ENCODE assay signal across 14 cellular contexts in the genomic region with DNA sequence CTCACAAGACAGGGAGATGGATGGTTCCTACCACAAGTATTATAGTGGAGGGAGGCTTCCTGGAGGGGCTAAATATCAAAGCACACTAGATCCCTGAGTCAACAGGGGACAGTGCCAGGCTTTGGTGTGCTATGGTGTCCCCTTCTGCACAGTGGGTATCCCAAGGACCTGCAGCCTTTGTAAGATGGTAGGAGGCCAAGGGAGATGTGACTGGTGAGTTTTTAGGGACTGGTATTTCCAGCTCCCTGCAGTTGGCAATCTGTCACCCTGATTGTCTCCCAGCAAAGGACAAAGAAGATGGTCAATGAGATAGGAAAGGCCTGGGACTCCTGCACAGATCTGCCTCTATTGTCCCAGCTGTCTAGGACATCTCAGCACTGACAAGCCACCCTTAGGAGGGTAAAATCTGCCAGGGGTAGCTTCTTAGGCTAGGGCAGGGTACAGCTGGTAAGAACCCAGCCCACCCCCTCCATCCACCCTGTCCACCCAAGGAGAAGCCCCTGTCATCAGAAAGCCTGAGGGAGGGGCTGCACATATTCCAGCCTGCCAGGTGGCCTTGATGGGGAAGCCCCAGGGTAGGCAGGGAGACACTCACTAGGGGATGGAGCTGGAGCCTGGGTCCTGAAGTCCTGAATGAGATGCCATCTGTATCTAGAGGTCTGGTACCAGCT. TPM values are rescaled to one million over a fixed set of nuclear protein-coding genes. Genes with fewer than 3 reads are reported as not detected.
A peak's percentile ranks its signal among the peaks of the same experiment; 100 is the strongest.
DNase-seq lines count a peak whose midpoint lies in the region; ATAC-seq, FAIRE-seq and TF ChIP-seq lines count a peak whose summit lies in the region.
"Had no signal": no experiment of that assay in that cellular context is flagged by ENCODE, and none has a peak within 500 bp of the region (broad histone marks: within the 10 kb centered on the region; RNA-seq: fewer than 3 reads in every experiment).

No MANE protein-coding gene starts in this region.

- no peaks in the 10 kb centered on the region for H3K9me3 Mint-ChIP-seq in CD4-positive, alpha-beta memory T cell
- no peaks in the 10 kb centered on the region for H3K9me3 Mint-ChIP-seq in activated CD8-positive, alpha-beta T cell treated with anti-CD3 and anti-CD28 coated beads, Interleukin-2, amount 10 ng/mL, durations not matched to agents 7 days and 5 days (ENCODE audit: insufficient read depth)

- peaks cover under 1 to 2% of the 10 kb centered on the region in 2 donors for H3K27me3 Mint-ChIP-seq in CD4-positive, alpha-beta memory T cell
- peaks cover 5% of the 10 kb centered on the region for H3K27me3 Mint-ChIP-seq in activated CD8-positive, alpha-beta T cell treated with anti-CD3 and anti-CD28 coated beads, Interleukin-2, amount 10 ng/mL, durations not matched to agents 7 days and 5 days (ENCODE audit: low read depth)

- H3K4me1 Mint-ChIP-seq in CD4-positive, alpha-beta memory T cell: peaks cover 6 to 13% (median 7%) of the 10 kb centered on the region in 4 donors
- H3K4me1 Mint-ChIP-seq in activated CD8-positive, alpha-beta T cell treated with anti-CD3 and anti-CD28 coated beads, Interleukin-2, amount 10 ng/mL, durations not matched to agents 7 days and 5 days (ENCODE audit: low read depth): peaks cover 27% of the 10 kb centered on the region

- FAIRE-seq in kidney (lab: Jason Lieb, UNC): no peak

- POLR2A ChIA-PET in CD4-positive, alpha-beta memory T cell (lab: Charles Lee; ENCODE audit: partially characterized antibody): interaction anchor here (1.1 to 1.9 kb wide), 2 partner anchors 109 to 169 kb away, joined by 3 to 6 read pairs; partner anchors contain the start of gene CLK3
- POLR2A ChIA-PET in activated CD8-positive, alpha-beta T cell treated with anti-CD3 and anti-CD28 coated beads, Interleukin-2, amount 10 ng/mL, durations not matched to agents 7 days and 5 days (lab: Charles Lee): interaction anchor here (0.6 to 1.1 kb wide), 3 partner anchors 64 to 301 kb away, joined by 3 read pairs; no protein-coding TSS in a partner anchor
- POLR2A ChIA-PET in GM10248 (lab: Yijun Ruan, JAX): no interaction called here

- H3K4me3 Mint-ChIP-seq in CD4-positive, alpha-beta memory T cell: peak overlapping the region; percentile 48 to 83 (median 77)
- peak overlapping the region; percentile 61 for H3K4me3 Mint-ChIP-seq in activated CD8-positive, alpha-beta T cell treated with anti-CD3 and anti-CD28 coated beads, Interleukin-2, amount 10 ng/mL, durations not matched to agents 7 days and 5 days

- H3K27ac ChIP-seq in 22Rv1: peak overlapping the region; percentile 86
- H3K27ac ChIP-seq in CD4-positive, alpha-beta memory T cell (ENCODE audit: low read depth, low read length): no peak overlapping the region
- peak overlapping the region in 1 of 2 donors; percentile 57 for H3K27ac ChIP-seq in lung (ENCODE audit: low read depth in 1 of 2, low read length in 1 of 2)
- H3K27ac ChIP-seq in kidney (ENCODE audit: low read depth in 2 of 2, low read length in 2 of 2): no peak overlapping the region
- H3K27ac ChIP-seq: BLaER1, sigmoid colon, WERI-Rb-1 had no signal

- no peaks in the 10 kb centered on the region for H3K9me3 ChIP-seq in CD4-positive, alpha-beta memory T cell (ENCODE audit: control insufficient read depth in 1 of 2, low read length in 2 of 2)
- H3K9me3 ChIP-seq in lung (ENCODE audit: control insufficient read depth in 2 of 2, insufficient read depth in 1 of 2, low read length in 1 of 2) (peaks cover 0 to 4% of the 10 kb centered on the region in 2 donors), kidney (ENCODE audit: control insufficient read depth in 1 of 2, low read length in 2 of 2) (no peaks in the 10 kb centered on the region)
- H3K9me3 ChIP-seq: BLaER1, sigmoid colon had no signal

- DNase-seq in CD4-positive, alpha-beta memory T cell: no peak
- no peak for DNase-seq in activated CD8-positive, alpha-beta T cell treated with anti-CD3 and anti-CD28 coated beads, Interleukin-2, amount 10 ng/mL, durations not matched to agents 7 days and 5 days
- DNase-seq in lung (ENCODE audit: low spot score): no peak
- no peak for DNase-seq in GM10248 (ENCODE audit: extremely low spot score)
- DNase-seq in NCI-H345 treated with DMSO at 0.1 percent for 48 hours (lab: John Stamatoyannopoulos, UW; ENCODE audit: unreplicated experiment): no peak
- no peak for DNase-seq in kidney
- DNase-seq: NCI-H2107, sigmoid colon had no signal

- intact Hi-C loops in CD4-positive, alpha-beta memory T cell (cut with micrococcal nuclease): no loop called here
- intact Hi-C loops in kidney (cut with DNase I): no loop called here

- no peak for TF ChIP-seq CTCF in 22Rv1 (IDR thresholded peaks at IDR 0.05)
- no peak for TF ChIP-seq CTCF in lung (IDR thresholded peaks at IDR 0.05; ENCODE audit: control extremely low read depth, extremely low read depth)
- TF ChIP-seq CTCF in GM10248 (IDR thresholded peaks at IDR 0.05; ENCODE audit: control extremely low read depth, extremely low read depth, low read depth, missing control alignments): no peak
- no peak for TF ChIP-seq CTCF in kidney (IDR thresholded peaks at IDR 0.05; ENCODE audit: borderline replicate concordance, extremely low read depth, insufficient read depth)

- no peak overlapping the region for H3K4me3 ChIP-seq in CD4-positive, alpha-beta memory T cell (ENCODE audit: low read length in 2 of 2)
- H3K4me3 ChIP-seq in lung: peak overlapping the region; percentile 5
- H3K4me3 ChIP-seq in kidney (ENCODE audit: low read length in 2 of 2): no peak overlapping the region

- H3K36me3 Mint-ChIP-seq in CD4-positive, alpha-beta memory T cell: peaks cover 0 to 1% of the 10 kb centered on the region in 2 donors
- no peaks in the 10 kb centered on the region for H3K36me3 Mint-ChIP-seq in activated CD8-positive, alpha-beta T cell treated with anti-CD3 and anti-CD28 coated beads, Interleukin-2, amount 10 ng/mL, durations not matched to agents 7 days and 5 days (ENCODE audit: low read depth)

- H3K27ac Mint-ChIP-seq in CD4-positive, alpha-beta memory T cell: peak overlapping the region in 3 of 7 donors; percentile 25 to 76 (median 38)
- peak overlapping the region; percentile 51 for H3K27ac Mint-ChIP-seq in activated CD8-positive, alpha-beta T cell treated with anti-CD3 and anti-CD28 coated beads, Interleukin-2, amount 10 ng/mL, durations not matched to agents 7 days and 5 days

- no peak overlapping the region for H3K9ac ChIP-seq in kidney (ENCODE audit: low read length in 2 of 2)
- H3K9ac ChIP-seq: BLaER1 had no signal

- peaks cover 8% of the 10 kb centered on the region for H3K4me1 ChIP-seq in CD4-positive, alpha-beta memory T cell (ENCODE audit: insufficient read depth, low read length)
- H3K4me1 ChIP-seq in lung (ENCODE audit: control insufficient read depth in 2 of 2, insufficient read depth in 2 of 2, low read length in 2 of 2) (peaks cover 0 to 32% of the 10 kb centered on the region in 2 donors), kidney (ENCODE audit: control insufficient read depth in 1 of 2, insufficient read depth in 1 of 2, low read depth in 1 of 2, low read length in 2 of 2) (peaks cover 0 to 4% of the 10 kb centered on the region in 2 donors)

- CTCF ChIA-PET in CD4-positive, alpha-beta memory T cell (lab: Charles Lee; ENCODE audit: partially characterized antibody): interaction anchor here (0.6 to 1.2 kb wide), 4 partner anchors 17 to 70 kb away, joined by 3 read pairs; no protein-coding TSS in a partner anchor
- CTCF ChIA-PET in activated CD8-positive, alpha-beta T cell treated with anti-CD3 and anti-CD28 coated beads, Interleukin-2, amount 10 ng/mL, durations not matched to agents 7 days and 5 days (lab: Charles Lee): interaction anchor here (0.8 to 3.1 kb wide), 12 partner anchors 10 to 177 kb away, joined by 3 to 17 read pairs (median 4); no protein-coding TSS in a partner anchor
- CTCF ChIA-PET in GM10248 (lab: Yijun Ruan, JAX): interaction anchor here (1.1 to 3.4 kb wide), 8 partner anchors 14 to 126 kb away, joined by 3 to 12 read pairs (median 4); no protein-coding TSS in a partner anchor

- H3K36me3 ChIP-seq in CD4-positive, alpha-beta memory T cell (ENCODE audit: insufficient read depth, low read length): no peaks in the 10 kb centered on the region
- H3K36me3 ChIP-seq in lung (ENCODE audit: control insufficient read depth in 2 of 2, insufficient read depth in 2 of 2, low read length in 2 of 2) (peaks cover 0 to 3% of the 10 kb centered on the region in 2 donors), kidney (ENCODE audit: control insufficient read depth in 1 of 2, insufficient read depth in 2 of 2, low read length in 2 of 2) (no peaks in the 10 kb centered on the region)
- H3K36me3 ChIP-seq: BLaER1, sigmoid colon, WERI-Rb-1 had no signal

- no peaks in the 10 kb centered on the region for H3K27me3 ChIP-seq in CD4-positive, alpha-beta memory T cell (ENCODE audit: insufficient read depth, low read length)
- no peaks in the 10 kb centered on the region for H3K27me3 ChIP-seq in lung (ENCODE audit: control insufficient read depth, insufficient read depth)

- no peak for ATAC-seq in activated CD8-positive, alpha-beta T cell treated with anti-CD3 and anti-CD28 coated beads, Interleukin-2, amount 10 ng/mL, durations not matched to agents 7 days and 5 days
- ATAC-seq in lung (ENCODE audit: insufficient read depth, low FRiP score) (no peak), HG03354 (IDR thresholded peaks at IDR 0.05; ENCODE audit: poor library complexity, severe bottlenecking, unreplicated experiment) (no peak)

RNA-seq across cellular contexts. Expression of gene CYP1A1, which starts 0.6 kb away (rescaled TPM):
- under 1 TPM; 0.11 to 0.26 TPM for total RNA-seq in CD4-positive, alpha-beta memory T cell
- polyA plus RNA-seq in CD4-positive, alpha-beta memory T cell: not detected
- total RNA-seq in activated CD8-positive, alpha-beta T cell treated with anti-CD3 and anti-CD28 coated beads, Interleukin-2, amount 10 ng/mL, durations not matched to agents 7 days and 5 days: 1 to 10 TPM; 4.7 to 4.8 TPM
- total RNA-seq in lung: under 1 TPM; 0.31 to 1.00 TPM
- polyA plus RNA-seq in lung: 10 to 100 TPM in 1 of 2 donors, under 1 TPM in 1; 0.46 to 15.0 TPM
- total RNA-seq in kidney: 0.13 TPM
- polyA plus RNA-seq in kidney (ENCODE audit: insufficient read depth, low read depth, low replicate concordance): 0.26 TPM
- total RNA-seq: myocyte had no signal

RNA-seq across cellular contexts. Expression of gene CYP1A2, which starts 23.9 kb away (rescaled TPM):
- not detected for total RNA-seq in CD4-positive, alpha-beta memory T cell
- not detected for polyA plus RNA-seq in CD4-positive, alpha-beta memory T cell
- not detected for total RNA-seq in activated CD8-positive, alpha-beta T cell treated with anti-CD3 and anti-CD28 coated beads, Interleukin-2, amount 10 ng/mL, durations not matched to agents 7 days and 5 days
- total RNA-seq in lung: under 1 TPM in 1 of 2 donors, not detected in 1; 0.17 TPM
- polyA plus RNA-seq in lung: under 1 TPM; 0.05 to 0.57 TPM
- not detected for total RNA-seq in kidney
- polyA plus RNA-seq in kidney (ENCODE audit: insufficient read depth, low read depth, low replicate concordance): not detected
- total RNA-seq: cardiac septum, myocyte, sigmoid colon had no signal
- polyA plus RNA-seq: sigmoid colon had no signal

RNA-seq across cellular contexts. Expression of gene EDC3, which starts 28.9 kb away (rescaled TPM):
- 10 to 100 TPM; 40.6 to 40.7 TPM for total RNA-seq in CD4-positive, alpha-beta memory T cell
- polyA plus RNA-seq in CD4-positive, alpha-beta memory T cell: 10 to 100 TPM; 22.9 to 28.2 TPM
- 10 to 100 TPM; 40.4 to 41.6 TPM for total RNA-seq in activated CD8-positive, alpha-beta T cell treated with anti-CD3 and anti-CD28 coated beads, Interleukin-2, amount 10 ng/mL, durations not matched to agents 7 days and 5 days
- total RNA-seq in lung: 10 to 100 TPM; 27.1 to 31.9 TPM
- polyA plus RNA-seq in lung: 10 to 100 TPM; 15.3 to 17.0 TPM
- total RNA-seq in kidney: 27.7 TPM
- polyA plus RNA-seq in kidney (ENCODE audit: insufficient read depth, low read depth, low replicate concordance): 11.5 TPM

RNA-seq across cellular contexts. Expression of gene CSK, which starts 57.2 kb away (rescaled TPM):
- 100 to 1,000 TPM; 234 to 247 TPM for total RNA-seq in CD4-positive, alpha-beta memory T cell
- 100 to 1,000 TPM in 1 of 2 donors, 10 to 100 TPM in 1; 72.5 to 125 TPM for polyA plus RNA-seq in CD4-positive, alpha-beta memory T cell
- total RNA-seq in activated CD8-positive, alpha-beta T cell treated with anti-CD3 and anti-CD28 coated beads, Interleukin-2, amount 10 ng/mL, durations not matched to agents 7 days and 5 days: 100 to 1,000 TPM; 314 to 330 TPM
- total RNA-seq in lung (10 to 100 TPM; 39.7 to 82.9 TPM), kidney (58.8 TPM)
- polyA plus RNA-seq in lung (10 to 100 TPM; 40.9 to 99.1 TPM), kidney (ENCODE audit: insufficient read depth, low read depth, low replicate concordance) (18.9 TPM)
